8 cellular contexts compared by ENCODE assay signal in the genomic region with DNA sequence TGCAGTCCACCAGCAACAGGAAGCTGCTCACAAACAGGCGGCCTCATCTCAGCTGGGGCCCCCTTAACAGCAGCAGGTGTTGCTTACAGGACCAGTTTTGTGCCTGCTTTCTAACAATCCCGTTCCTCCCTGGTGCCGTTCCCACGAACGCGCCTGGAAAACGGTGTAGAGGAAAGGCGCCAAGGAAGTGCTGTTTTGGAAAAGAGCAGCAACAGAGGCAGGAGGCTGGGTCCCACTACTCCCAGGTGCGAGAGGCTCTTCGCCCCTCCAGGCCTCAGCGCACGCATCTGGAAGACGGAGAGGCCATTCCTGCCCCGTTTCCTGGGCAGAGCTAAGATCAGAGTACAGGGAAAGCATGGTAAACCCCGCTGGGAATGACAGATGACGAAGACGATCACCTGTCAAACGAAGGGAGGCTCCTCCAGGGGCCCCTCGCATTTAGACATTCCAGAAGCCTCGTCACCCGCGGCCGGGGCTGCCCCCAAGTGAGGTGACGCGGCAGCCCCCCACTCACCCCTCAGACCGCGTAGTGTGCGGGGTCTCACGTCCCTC. TPM values are rescaled to one million over a fixed set of nuclear protein-coding genes. Genes with fewer than 3 reads are reported as not detected.
A peak's percentile ranks its signal among the peaks of the same experiment; 100 is the strongest.
DNase-seq lines count a peak whose midpoint lies in the region; ATAC-seq and TF ChIP-seq lines count a peak whose summit lies in the region.

No MANE protein-coding gene starts in this region.

- H3K27ac Mint-ChIP-seq in activated naive CD4-positive, alpha-beta T cell treated with anti-CD3 and anti-CD28 coated beads for 36 hours = peak overlapping the region; percentile 91
- peak overlapping the region; percentile 88 for H3K27ac Mint-ChIP-seq in central memory CD8-positive, alpha-beta T cell (ENCODE audit: low read depth)

- peak; percentile 3 for ATAC-seq in HG03280 (IDR thresholded peaks at IDR 0.05; ENCODE audit: unreplicated experiment)
- ATAC-seq in central memory CD8-positive, alpha-beta T cell (replicated peaks; ENCODE audit: extremely low read depth, poor library complexity, severe bottlenecking) = peak; percentile 11
- ATAC-seq in HG02678 (IDR thresholded peaks at IDR 0.05; ENCODE audit: unreplicated experiment) = no peak

- H3K4me3 Mint-ChIP-seq in activated naive CD4-positive, alpha-beta T cell treated with anti-CD3 and anti-CD28 coated beads for 36 hours = peak overlapping the region; percentile 83
- peak overlapping the region; percentile 87 for H3K4me3 Mint-ChIP-seq in central memory CD8-positive, alpha-beta T cell

- no peaks in the 10 kb centered on the region for H3K9me3 Mint-ChIP-seq in activated naive CD4-positive, alpha-beta T cell treated with anti-CD3 and anti-CD28 coated beads for 36 hours
- no peaks in the 10 kb centered on the region for H3K9me3 Mint-ChIP-seq in central memory CD8-positive, alpha-beta T cell

- peak overlapping the region; percentile 77 to 84 for H3K4me3 ChIP-seq in SK-N-SH (ENCODE audit: low read depth in 2 of 2, low read length in 1 of 2)

- WGBS in SK-N-SH (ENCODE audit: low lambda C conversion rate) = 23% methylated on average over 8 of the region's 29 CpGs

- TF ChIP-seq RAD21 in SK-N-SH (IDR thresholded peaks at IDR 0.05; ENCODE audit: low read length) = no peak

- TF ChIP-seq EP300 in SK-N-SH (IDR thresholded peaks at IDR 0.05; ENCODE audit: borderline replicate concordance in 1 of 2, low read depth in 1 of 2, low read length in 1 of 2) = no peak

- no peaks in the 10 kb centered on the region for H3K36me3 ChIP-seq in SK-N-SH (replicated peaks in 1 of 2; ENCODE audit: control insufficient read depth in 1 of 2, insufficient read depth in 2 of 2, low read length in 1 of 2)

- H3K9me2 ChIP-seq in SK-N-SH = no peaks in the 10 kb centered on the region

- peaks cover 13 to 15% of the 10 kb centered on the region in 2 experiments; a peak in 3 of 4 replicates for H3K4me1 ChIP-seq in SK-N-SH (ENCODE audit: control insufficient read depth in 1 of 2, insufficient read depth in 2 of 2, low read depth in 1 of 2, low read length in 1 of 2)

- peaks cover 22% of the 10 kb centered on the region for H3F3A ChIP-seq in SK-N-SH (replicated peaks; ENCODE audit: insufficient read depth)

- H3K4me2 ChIP-seq in SK-N-SH = peak overlapping the region; percentile 82

- H3K36me3 Mint-ChIP-seq in activated naive CD4-positive, alpha-beta T cell treated with anti-CD3 and anti-CD28 coated beads for 36 hours (ENCODE audit: low read depth) = peaks cover 2% of the 10 kb centered on the region
- H3K36me3 Mint-ChIP-seq in central memory CD8-positive, alpha-beta T cell (ENCODE audit: insufficient read depth) = peaks cover 3% of the 10 kb centered on the region

- H2AFZ ChIP-seq in SK-N-SH (ENCODE audit: low read depth) = peak overlapping the region; percentile 95

- H3K9ac ChIP-seq in SK-N-SH = peak overlapping the region; percentile 80

- CTCF ChIA-PET in activated naive CD4-positive, alpha-beta T cell treated with anti-CD3 and anti-CD28 coated beads for 36 hours (lab: Charles Lee) = interaction anchor here (0.9 to 1.5 kb wide), 2 partner anchors 11 to 71 kb away, joined by 3 to 4 read pairs; no protein-coding TSS in a partner anchor
- CTCF ChIA-PET in SK-N-SH (lab: Yijun Ruan, JAX) = interaction anchor here (1.4 to 2.3 kb wide), 2 partner anchors 13 to 119 kb away, joined by 3 to 7 read pairs; no protein-coding TSS in a partner anchor

- intact Hi-C loops in activated naive CD4-positive, alpha-beta T cell treated with anti-CD3 and anti-CD28 coated beads for 36 hours (cut with micrococcal nuclease) = loop anchor here (1.0 to 10.0 kb wide), 5 partner anchors 27 to 520 kb away; partner anchors contain the start of genes HMG20A, PEAK1, RCN2 and TSPAN3

- peak; percentile 64 for DNase-seq in activated naive CD4-positive, alpha-beta T cell treated with anti-CD3 and anti-CD28 coated beads for 36 hours
- DNase-seq in activated naive CD4-positive, alpha-beta T cell treated with Interleukin-2 at 50 U/mL for 16 hours = no peak
- DNase-seq in SK-N-SH = peak; percentile 53
- peak in 1 of 2 donors; percentile 11 for DNase-seq in central memory CD8-positive, alpha-beta T cell (ENCODE audit: low spot score in 2 of 2)
- peak; percentile 52 for DNase-seq in kidney tubule cell (ENCODE audit: low spot score)
- peak; percentile 50 for DNase-seq in stimulated activated CD4-positive, alpha-beta T cell treated with anti-CD3 and anti-CD28 coated beads, Interleukin-4, amount 100 ng/mL, for 24 hours

- H3K27me3 ChIP-seq in SK-N-SH (ENCODE audit: insufficient read depth) = no peaks in the 10 kb centered on the region

- H3K4me1 Mint-ChIP-seq in activated naive CD4-positive, alpha-beta T cell treated with anti-CD3 and anti-CD28 coated beads for 36 hours (ENCODE audit: low read depth) = peaks cover 31% of the 10 kb centered on the region
- peaks cover 17% of the 10 kb centered on the region for H3K4me1 Mint-ChIP-seq in central memory CD8-positive, alpha-beta T cell

- TF ChIP-seq CTCF in SK-N-SH (IDR thresholded peaks at IDR 0.05) = no peak

- POLR2A ChIA-PET in SK-N-SH (lab: Yijun Ruan, JAX) = interaction anchor here (1.9 kb wide), 1 partner anchor 27 kb away, joined by 7 read pairs; the partner anchor contains the start of gene RCN2

- no peaks in the 10 kb centered on the region for H3K27me3 Mint-ChIP-seq in activated naive CD4-positive, alpha-beta T cell treated with anti-CD3 and anti-CD28 coated beads for 36 hours (ENCODE audit: low read depth)
- no peaks in the 10 kb centered on the region for H3K27me3 Mint-ChIP-seq in central memory CD8-positive, alpha-beta T cell

- no peaks in the 10 kb centered on the region for H3K9me3 ChIP-seq in SK-N-SH

- H3K27ac ChIP-seq in SK-N-SH (ENCODE audit: low read depth in 2 of 2, low read length in 1 of 2) = peak overlapping the region; percentile 34 to 70; a peak in 3 of 4 replicates

- peaks cover 11% of the 10 kb centered on the region; the same call in 1 of the 2 replicates for H3K79me2 ChIP-seq in SK-N-SH (ENCODE audit: insufficient read depth)

- H4K20me1 ChIP-seq in SK-N-SH (ENCODE audit: insufficient read depth) = no peaks in the 10 kb centered on the region

TF ChIP-seq in SK-N-SH, 30 proteins besides CTCF, POLR2A, EP300 and RAD21 (continues in another document):
- peak; percentile 69 for TF ChIP-seq MXI1 (IDR thresholded peaks at IDR 0.05; ENCODE audit: low read depth, low read length)
- TF ChIP-seq JUND (IDR thresholded peaks at IDR 0.05) = no peak
- TF ChIP-seq PBX3 (IDR thresholded peaks at IDR 0.05) = peak; percentile 27; the same call in 1 of the 2 replicates
- no peak for TF ChIP-seq GABPA (IDR thresholded peaks at IDR 0.05; ENCODE audit: low read depth)
- TF ChIP-seq RXRA (IDR thresholded peaks at IDR 0.05; ENCODE audit: borderline replicate concordance, low read depth) = no peak
- TF ChIP-seq REST (IDR thresholded peaks at IDR 0.05; ENCODE audit: low read depth, low read length) = no peak
- no peak for TF ChIP-seq RFX5 (IDR thresholded peaks at IDR 0.05; ENCODE audit: low read length)
- TF ChIP-seq TEAD4 (IDR thresholded peaks at IDR 0.05; ENCODE audit: borderline replicate concordance, insufficient read depth) = no peak
- TF ChIP-seq POLR2AphosphoS5 (IDR thresholded peaks at IDR 0.05; ENCODE audit: low read depth, low read length) = no peak
- TF ChIP-seq MAX (IDR thresholded peaks at IDR 0.05; ENCODE audit: low read depth) = peak; percentile 71
- no peak for TF ChIP-seq TCF12 (IDR thresholded peaks at IDR 0.05)

RNA-seq across cellular contexts. Expression of gene SCAPER, which starts 0.6 kb away (rescaled TPM):
- 10 to 100 TPM; 28.5 to 28.9 TPM for total RNA-seq in activated naive CD4-positive, alpha-beta T cell treated with anti-CD3 and anti-CD28 coated beads for 36 hours
- polyA plus RNA-seq in SK-N-SH (2012; rRNA removed) = 1.8 and 2.5 TPM in 2 replicates
- 2.3 and 3.1 TPM in 2 replicates for polyA plus RNA-seq in SK-N-SH (2012; cell fraction: cytosol; rRNA removed)
- polyA plus RNA-seq in SK-N-SH (2012; cell fraction: nucleus; rRNA removed) = 2.8 and 4.2 TPM in 2 replicates

RNA-seq across cellular contexts. Expression of gene RCN2, which starts 27.0 kb away (rescaled TPM):
- total RNA-seq in activated naive CD4-positive, alpha-beta T cell treated with anti-CD3 and anti-CD28 coated beads for 36 hours = 10 to 100 TPM; 23.7 to 25.2 TPM
- 78.6 and 94.1 TPM in 2 replicates for polyA plus RNA-seq in SK-N-SH (2012; rRNA removed)
- 117 and 171 TPM in 2 replicates for polyA plus RNA-seq in SK-N-SH (2012; cell fraction: cytosol; rRNA removed)
- 40.1 and 45.9 TPM in 2 replicates for polyA plus RNA-seq in SK-N-SH (2012; cell fraction: nucleus; rRNA removed)
